ENCODE assay signal across 9 cellular contexts in genomic region chr16:51818342-51818944, GRCh38.
DNase-seq lines count a peak whose midpoint lies in the region; ATAC-seq and TF ChIP-seq lines count a peak whose summit lies in the region.
"Had no signal": no experiment of that assay in that cellular context is flagged by ENCODE, and none has a peak within 500 bp of the region (broad histone marks: within the 10 kb centered on the region; RNA-seq: fewer than 3 reads in every experiment).

No MANE protein-coding gene starts in this region.

- TF ChIP-seq EP300 in Ishikawa (IDR thresholded peaks at IDR 0.05; ENCODE audit: borderline replicate concordance), result no peak

- H3K4me1 Mint-ChIP-seq in activated CD4-positive, alpha-beta T cell treated with anti-CD3 and anti-CD28 coated beads for 36 hours, result no peaks in the 10 kb centered on the region

- TF ChIP-seq RAD21 in Ishikawa (IDR thresholded peaks at IDR 0.05; ENCODE audit: low read depth), result peak; percentile 24; the same call in 1 of the 2 replicates

- no peak overlapping the region for H3K27ac Mint-ChIP-seq in activated CD4-positive, alpha-beta T cell treated with anti-CD3 and anti-CD28 coated beads for 36 hours
- H3K27ac Mint-ChIP-seq: activated naive CD4-positive, alpha-beta T cell treated with anti-CD3 and anti-CD28 coated beads, Interleukin-2, amount 50 U/mL, for 72 hours had no signal

- H3K4me1 ChIP-seq in iPS DF 6.9 (ENCODE audit: control insufficient read depth, insufficient read depth, low read length), result no peaks in the 10 kb centered on the region

- H3K27ac ChIP-seq in iPS DF 6.9 (ENCODE audit: low read length), result no peak overlapping the region

- DNase-seq in activated CD4-positive, alpha-beta T cell treated with anti-CD3 and anti-CD28 coated beads for 36 hours, result peak; percentile 54
- no peak for DNase-seq in activated CD4-positive, alpha-beta T cell treated with anti-CD3 and anti-CD28 coated beads for 4 hours
- DNase-seq in UCSD-AML1 (lab: John Stamatoyannopoulos, UW; ENCODE audit: unreplicated experiment), result peak; percentile 10
- peak; percentile 41 for DNase-seq in iPS DF 6.9 (ENCODE audit: low read depth, low spot score)
- DNase-seq in NCI-H1436 treated with DMSO at 0.1 percent for 48 hours (lab: John Stamatoyannopoulos, UW), result no peak

- intact Hi-C loops in activated CD4-positive, alpha-beta T cell treated with anti-CD3 and anti-CD28 coated beads for 36 hours (cut with DNase I, micrococcal nuclease), result loop anchor here (2.0 to 5.0 kb wide), 2 partner anchors 164 kb away; no protein-coding TSS in a partner anchor

- no peaks in the 10 kb centered on the region for H3K36me3 ChIP-seq in iPS DF 6.9 (ENCODE audit: control insufficient read depth, insufficient read depth, low read length)

- H3K9me3 ChIP-seq in iPS DF 6.9 (ENCODE audit: control insufficient read depth, insufficient read depth, low read length), result no peaks in the 10 kb centered on the region

- CTCF ChIA-PET in activated CD4-positive, alpha-beta T cell treated with anti-CD3 and anti-CD28 coated beads for 36 hours (lab: Charles Lee), result interaction anchor here (0.6 to 1.4 kb wide), 3 partner anchors 10 to 1203 kb away, joined by 3 to 5 read pairs (median 4); no protein-coding TSS in a partner anchor

- POLR2A ChIA-PET in activated CD4-positive, alpha-beta T cell treated with anti-CD3 and anti-CD28 coated beads for 36 hours (lab: Charles Lee), result no interaction called here

- no peak for ATAC-seq in activated CD4-positive, alpha-beta T cell treated with anti-CD3 and anti-CD28 coated beads for 36 hours
- ATAC-seq in HG02623 (IDR thresholded peaks at IDR 0.05; ENCODE audit: unreplicated experiment) (no peak), HG03342 (IDR thresholded peaks at IDR 0.05; ENCODE audit: unreplicated experiment) (no peak)
- ATAC-seq: activated naive CD4-positive, alpha-beta T cell treated with anti-CD3 and anti-CD28 coated beads, Interleukin-2, amount 50 U/mL, for 72 hours had no signal

- no peak overlapping the region for H3K4me3 Mint-ChIP-seq in activated CD4-positive, alpha-beta T cell treated with anti-CD3 and anti-CD28 coated beads for 36 hours

- H3K4me3 ChIP-seq in iPS DF 6.9 (ENCODE audit: low read length), result no peak overlapping the region

- H3K36me3 Mint-ChIP-seq in activated CD4-positive, alpha-beta T cell treated with anti-CD3 and anti-CD28 coated beads for 36 hours (ENCODE audit: low read depth), result no peaks in the 10 kb centered on the region
- H3K36me3 Mint-ChIP-seq: activated naive CD4-positive, alpha-beta T cell treated with anti-CD3 and anti-CD28 coated beads, Interleukin-2, amount 50 U/mL, for 72 hours had no signal

- H3K27me3 Mint-ChIP-seq in activated CD4-positive, alpha-beta T cell treated with anti-CD3 and anti-CD28 coated beads for 36 hours, result no peaks in the 10 kb centered on the region

- no peaks in the 10 kb centered on the region for H3K27me3 ChIP-seq in iPS DF 6.9 (ENCODE audit: control insufficient read depth, insufficient read depth, low read length)

- no CpG with 5 or more reads among the region's 4 CpGs for WGBS in iPS DF 6.9 (ENCODE audit: insufficient coverage, insufficient read length)

- peaks cover 4% of the 10 kb centered on the region for H3K9me3 Mint-ChIP-seq in activated CD4-positive, alpha-beta T cell treated with anti-CD3 and anti-CD28 coated beads for 36 hours (ENCODE audit: low read depth)

TF ChIP-seq in Ishikawa, 13 proteins besides CTCF, POLR2A, EP300 and RAD21:
- TF ChIP-seq TEAD4 (IDR thresholded peaks at IDR 0.05), result no peak

Comparison
In these comparisons a context has a peak if more than half of its experiments do, and no peak if none do; other contexts are left out.
1. DNase-seq: peak in activated CD4-positive, alpha-beta T cell treated with anti-CD3 and anti-CD28 coated beads for 36 hours (single experiment), UCSD-AML1 (single experiment) and iPS DF 6.9 (single experiment); none in activated CD4-positive, alpha-beta T cell treated with anti-CD3 and anti-CD28 coated beads for 4 hours (0 of 2) and NCI-H1436 treated with DMSO at 0.1 percent for 48 hours (single experiment).